ENCODE assay signal across 8 cellular contexts in genomic region chr10:71211759-71212248, GRCh38. TPM values are rescaled to one million over a fixed set of nuclear protein-coding genes. Genes with fewer than 3 reads are reported as not detected.
DNase-seq lines count a peak whose midpoint lies in the region; ATAC-seq and TF ChIP-seq lines count a peak whose summit lies in the region.

No MANE protein-coding gene starts in this region.

- CTCF ChIA-PET in IMR-90 (lab: Yijun Ruan, JAX) = interaction anchor here (1.0 kb wide), 1 partner anchor 58 kb away, joined by 3 read pairs; no protein-coding TSS in a partner anchor

- DNase-seq in IMR-90 (no peak), spleen (no peak), NCI-H1048 (lab: John Stamatoyannopoulos, UW) (no peak)
- no peak for DNase-seq in activated naive CD8-positive, alpha-beta T cell treated with anti-CD3 and anti-CD28 coated beads for 36 hours
- DNase-seq in central memory CD4-positive, alpha-beta T cell = no peak

- H3K9me1 ChIP-seq in IMR-90 (ENCODE audit: insufficient read depth, low read length) = 0 out of 2 replicates have a peak, but pooled peaks cover 3% of the 10 kb centered on the region

- H3K36me3 Mint-ChIP-seq in activated naive CD8-positive, alpha-beta T cell treated with anti-CD3 and anti-CD28 coated beads for 36 hours = no peaks in the 10 kb centered on the region

- H2AK5ac ChIP-seq in IMR-90 (ENCODE audit: low read depth, low read length) = no peak overlapping the region

- peaks cover 71% of the 10 kb centered on the region for H3K27me3 Mint-ChIP-seq in activated naive CD8-positive, alpha-beta T cell treated with anti-CD3 and anti-CD28 coated beads for 36 hours

- H2AK9ac ChIP-seq in IMR-90 (replicated peaks; ENCODE audit: low read depth, low read length, poor library complexity) = peak overlapping the region; percentile 2

- H3K9me3 Mint-ChIP-seq in activated naive CD8-positive, alpha-beta T cell treated with anti-CD3 and anti-CD28 coated beads for 36 hours = no peaks in the 10 kb centered on the region

- TF ChIP-seq POLR2A in IMR-90 (IDR thresholded peaks at IDR 0.05; ENCODE audit: low read depth, low read length) (no peak), spleen (IDR thresholded peaks at IDR 0.05) (no peak)

- H3K9me3 ChIP-seq in IMR-90 (ENCODE audit: control insufficient read depth, insufficient read depth, low read length) (no peaks in the 10 kb centered on the region), iPS-20b (ENCODE audit: insufficient read depth, low read depth, low read length) (no peaks in the 10 kb centered on the region), spleen (no peaks in the 10 kb centered on the region)

- in situ Hi-C loops in IMR-90 (cut with MboI; ENCODE audit: low sequenced_read_pairs) = loop anchor here (5.0 kb wide), 1 partner anchor 55 kb away; no protein-coding TSS in a partner anchor

- H2BK5ac ChIP-seq in IMR-90 (ENCODE audit: low read depth, low read length, poor library complexity, severe bottlenecking) = no peak overlapping the region

- peak overlapping the region; percentile 82 for H3K4me2 ChIP-seq in IMR-90 (ENCODE audit: low read depth, low read length)

- H3K27me3 ChIP-seq in IMR-90 (ENCODE audit: control insufficient read depth, insufficient read depth, low read length) (peaks cover 31% of the 10 kb centered on the region), iPS-20b (ENCODE audit: insufficient read depth, low read length) (peaks cover 64% of the 10 kb centered on the region), spleen (replicated peaks in 1 of 7) (peaks cover 3 to 95% (median 42%) of the 10 kb centered on the region in 7 donors)

- H3K4me1 ChIP-seq in IMR-90 (ENCODE audit: control insufficient read depth, insufficient read depth, low read length) (peaks cover 8% of the 10 kb centered on the region), iPS-20b (ENCODE audit: insufficient read depth, low read length) (peaks cover 41% of the 10 kb centered on the region), spleen (peaks cover 11 to 65% (median 38%) of the 10 kb centered on the region in 6 donors)

- H3K27ac ChIP-seq in IMR-90 (ENCODE audit: insufficient read depth, low read length) = no peak overlapping the region
- no peak overlapping the region for H3K27ac ChIP-seq in iPS-20b (ENCODE audit: low read length)
- peak overlapping the region in 4 of 8 donors; percentile 71 to 84 (median 78) for H3K27ac ChIP-seq in spleen

- H2BK120ac ChIP-seq in IMR-90 (ENCODE audit: low read depth, low read length) = peak overlapping the region; percentile 36

- H3K4me1 Mint-ChIP-seq in activated naive CD8-positive, alpha-beta T cell treated with anti-CD3 and anti-CD28 coated beads for 36 hours = peaks cover 16% of the 10 kb centered on the region

- H3K56ac ChIP-seq in IMR-90 (ENCODE audit: extremely low read depth, insufficient read depth, low read length) = no peak overlapping the region

- peak overlapping the region; percentile 37 for H3K4me3 ChIP-seq in IMR-90 (ENCODE audit: insufficient read depth, low read depth, low read length)
- H3K4me3 ChIP-seq in iPS-20b (ENCODE audit: low read length) = peak overlapping the region; percentile 81
- H3K4me3 ChIP-seq in spleen = peak overlapping the region in 6 of 8 donors; percentile 52 to 80 (median 60)

- peak overlapping the region; percentile 18; the same call in 1 of the 2 replicates for H3K4ac ChIP-seq in IMR-90 (ENCODE audit: low read depth, low read length)

- no peak overlapping the region for H3K18ac ChIP-seq in IMR-90 (ENCODE audit: low read depth, low read length)

- dilution Hi-C loops in IMR-90 (cut with HindIII; ENCODE audit: low sequenced_read_pairs, unreplicated experiment) = no loop called here

- peak overlapping the region in 1 of 2 experiments; percentile 66; a peak in 1 of 4 replicates for H4K8ac ChIP-seq in IMR-90 (ENCODE audit: low read depth in 2 of 2, low read length in 2 of 2)

- peak overlapping the region; percentile 27; the same call in 1 of the 2 replicates for H3K14ac ChIP-seq in IMR-90 (replicated peaks; ENCODE audit: low read depth, low read length)

- peak overlapping the region; percentile 43 for H3K9ac ChIP-seq in IMR-90 (ENCODE audit: low read depth, low read length)
- H3K9ac ChIP-seq in iPS-20b (ENCODE audit: low read depth, low read length) = peak overlapping the region; percentile 73

- POLR2A ChIA-PET in IMR-90 (lab: Charles Lee; ENCODE audit: unreplicated experiment) = no interaction called here

- peak overlapping the region; percentile 80 for H2AFZ ChIP-seq in IMR-90 (replicated peaks; ENCODE audit: low read length, poor library complexity)

- H4K91ac ChIP-seq in IMR-90 (ENCODE audit: insufficient read depth, low read depth, low read length) = no peak overlapping the region

- intact Hi-C loops in IMR-90 (cut with micrococcal nuclease) = loop anchor here (1.0 to 10.0 kb wide), 4 partner anchors 23 to 397 kb away; partner anchors contain the start of gene SGPL1
- intact Hi-C loops in spleen (cut with DNase I; ENCODE audit: low total_unique reads) = loop anchor here (5.0 kb wide), 1 partner anchor 285 kb away; no protein-coding TSS in a partner anchor

- H3K23ac ChIP-seq in IMR-90 (ENCODE audit: low read depth, low read length) = peak overlapping the region; percentile 33; the same call in 1 of the 2 replicates

- no peak for ATAC-seq in IMR-90 (ENCODE audit: low read depth)
- ATAC-seq in GM21515 (IDR thresholded peaks at IDR 0.05; ENCODE audit: unreplicated experiment) = no peak
- no peak for ATAC-seq in HG02642 (IDR thresholded peaks at IDR 0.05; ENCODE audit: poor library complexity, unreplicated experiment)

- no peak overlapping the region for H3K27ac Mint-ChIP-seq in activated naive CD8-positive, alpha-beta T cell treated with anti-CD3 and anti-CD28 coated beads for 36 hours

- no peak overlapping the region for H4K5ac ChIP-seq in IMR-90 (ENCODE audit: low read depth, low read length)

- H3K36me3 ChIP-seq in IMR-90 (ENCODE audit: control insufficient read depth, insufficient read depth, low read length) (no peaks in the 10 kb centered on the region), iPS-20b (ENCODE audit: insufficient read depth, low read depth, low read length) (no peaks in the 10 kb centered on the region), spleen (no peaks in the 10 kb centered on the region)

- H3K79me1 ChIP-seq in IMR-90 (ENCODE audit: low read depth in 1 of 2, low read length in 2 of 2) = peaks cover 18 to 24% of the 10 kb centered on the region in 2 experiments; a peak in 3 of 4 replicates

- TF ChIP-seq RAD21 in IMR-90 (IDR thresholded peaks at IDR 0.05; ENCODE audit: low read length) = no peak

- H2BK15ac ChIP-seq in IMR-90 (ENCODE audit: low read depth, low read length) = no peak overlapping the region

- H4K20me1 ChIP-seq in IMR-90 (ENCODE audit: insufficient read depth, low read length) = peaks cover 13% of the 10 kb centered on the region; the same call in 1 of the 2 replicates

- no TSS peak for BruUV-seq in IMR-90 (replicated peaks; lab: Mats Ljungman, UMichigan)

- H2BK20ac ChIP-seq in IMR-90 (ENCODE audit: low read depth, low read length) = peak overlapping the region; percentile 22; the same call in 1 of the 2 replicates

- TF ChIP-seq CTCF in IMR-90 (conservative IDR thresholded peaks at IDR 0.05; ENCODE audit: low read depth, low read length) (no peak), spleen (IDR thresholded peaks at IDR 0.05 in 8 of 11, conservative IDR thresholded peaks at IDR 0.05 in 3 of 11) (no peak)

- peak overlapping the region; percentile 47 for H3K4me3 Mint-ChIP-seq in activated naive CD8-positive, alpha-beta T cell treated with anti-CD3 and anti-CD28 coated beads for 36 hours

- WGBS in IMR-90 (ENCODE audit: extremely low coverage in 2 of 2, insufficient read length in 1 of 2), 2 experiments = no CpG with 5 or more reads among the region's 6 CpGs
- WGBS in spleen, 5 donors = 9 to 12% (median 11%) methylated on average over 4 to 6 of the region's 6 CpGs

TF ChIP-seq in IMR-90, 13 proteins besides CTCF, POLR2A, EP300 and RAD21:
- TF ChIP-seq FOS (IDR thresholded peaks at IDR 0.05; ENCODE audit: low read depth, low read length) = no peak
- no peak for TF ChIP-seq MXI1 (IDR thresholded peaks at IDR 0.05; ENCODE audit: borderline replicate concordance, low read depth, low read length)
- no peak for TF ChIP-seq MAZ (IDR thresholded peaks at IDR 0.05; ENCODE audit: borderline replicate concordance, low read depth, low read length)

RNA-seq across cellular contexts. Expression of gene UNC5B, which starts 0.6 kb away (rescaled TPM):
- total RNA-seq in IMR-90 (2012; rRNA removed) = 1.4 and 1.6 TPM in 2 replicates
- polyA plus RNA-seq in IMR-90 (2012; rRNA removed) = 4.2 and 4.4 TPM in 2 replicates
- 3.2 and 6.3 TPM in 2 replicates for polyA plus RNA-seq in IMR-90 (2012; cell fraction: cytosol; rRNA removed)
- polyA plus RNA-seq in IMR-90 (2012; cell fraction: nucleus; rRNA removed; ENCODE audit: low replicate concordance) = 6.9 and 11.9 TPM in 2 replicates
- under 1 TPM in 1 of 2 experiments, not detected in 1; 0.04 TPM for total RNA-seq in activated naive CD8-positive, alpha-beta T cell treated with anti-CD3 and anti-CD28 coated beads for 36 hours
- total RNA-seq in spleen = 10 to 100 TPM in 5 of 7 donors, 1 to 10 TPM in 2; 6.8 to 21.1 (median 15.4) TPM
- 1 to 10 TPM in 2 of 3 donors, under 1 TPM in 1; 0.74 to 3.2 (median 1.7) TPM for polyA plus RNA-seq in spleen
